ENCODE assay signal across 10 cellular contexts in genomic region chr6:21665101-21665435, GRCh38.
A peak's percentile ranks its signal among the peaks of the same experiment; 100 is the strongest.
DNase-seq lines count a peak whose midpoint lies in the region; ATAC-seq and TF ChIP-seq lines count a peak whose summit lies in the region.
"Had no signal": no experiment of that assay in that cellular context is flagged by ENCODE, and none has a peak within 500 bp of the region (broad histone marks: within the 10 kb centered on the region; RNA-seq: fewer than 3 reads in every experiment).

No MANE protein-coding gene starts in this region.

- no peak overlapping the region for H3K4me3 ChIP-seq in CD8-positive, alpha-beta T cell (ENCODE audit: low read depth, low read length)
- peak overlapping the region; percentile 67 for H3K4me3 ChIP-seq in psoas muscle

- intact Hi-C loops in CD8-positive, alpha-beta T cell (cut with DNase I, micrococcal nuclease): no loop called here
- intact Hi-C loops in left cardiac atrium (cut with DNase I): loop anchor here in 1 of 2 donors (5.0 kb wide), 1 partner anchor 68 kb away; no protein-coding TSS in a partner anchor
- intact Hi-C loops in psoas muscle (cut with DNase I): no loop called here
- intact Hi-C loops in head of caudate nucleus (cut with DNase I): no loop called here

- no peak overlapping the region for H3K27ac ChIP-seq in CD8-positive, alpha-beta T cell (ENCODE audit: low read depth, low read length)
- H3K27ac ChIP-seq in psoas muscle: no peak overlapping the region
- H3K27ac ChIP-seq: VCaP had no signal

- no peaks in the 10 kb centered on the region for H3K27me3 ChIP-seq in CD8-positive, alpha-beta T cell (ENCODE audit: insufficient read depth, low read length)
- peaks cover 0 to 59% (median 20%) of the 10 kb centered on the region in 3 donors for H3K27me3 ChIP-seq in psoas muscle (ENCODE audit: insufficient read depth in 3 of 3, low read length in 2 of 3)

- DNase-seq in CD8-positive, alpha-beta T cell: no peak
- DNase-seq in left cardiac atrium: no peak
- no peak for DNase-seq in psoas muscle
- DNase-seq in NCI-H446 (lab: John Stamatoyannopoulos, UW): no peak
- DNase-seq in head of caudate nucleus: no peak
- no peak for DNase-seq in stimulated activated CD4-positive, alpha-beta T cell treated with anti-CD3 and anti-CD28 coated beads, Interleukin-4, amount 100 ng/mL, for 4 hours
- no peak for DNase-seq in NCI-H2029 (lab: John Stamatoyannopoulos, UW)
- DNase-seq: NCI-H1436 had no signal

- no peaks in the 10 kb centered on the region for H3K36me3 Mint-ChIP-seq in CD8-positive, alpha-beta T cell
- H3K36me3 Mint-ChIP-seq in activated naive CD8-positive, alpha-beta T cell: no peaks in the 10 kb centered on the region

- TF ChIP-seq CTCF in CD8-positive, alpha-beta T cell (IDR thresholded peaks at IDR 0.05): no peak
- TF ChIP-seq CTCF in psoas muscle (IDR thresholded peaks at IDR 0.05): no peak

- POLR2A ChIA-PET in CD8-positive, alpha-beta T cell (lab: Charles Lee): no interaction called here

- H3K4me3 Mint-ChIP-seq in CD8-positive, alpha-beta T cell: peak overlapping the region; percentile 61
- H3K4me3 Mint-ChIP-seq in activated naive CD8-positive, alpha-beta T cell: peak overlapping the region; percentile 47

- peaks cover 27% of the 10 kb centered on the region for H3K4me1 Mint-ChIP-seq in CD8-positive, alpha-beta T cell (ENCODE audit: low read depth)
- H3K4me1 Mint-ChIP-seq in activated naive CD8-positive, alpha-beta T cell (ENCODE audit: low read depth): peaks cover 29% of the 10 kb centered on the region

- H3K27ac Mint-ChIP-seq in CD8-positive, alpha-beta T cell: no peak overlapping the region
- no peak overlapping the region for H3K27ac Mint-ChIP-seq in activated naive CD8-positive, alpha-beta T cell

- peaks cover 24% of the 10 kb centered on the region for H3K4me1 ChIP-seq in CD8-positive, alpha-beta T cell (ENCODE audit: insufficient read depth, low read length)
- no peaks in the 10 kb centered on the region for H3K4me1 ChIP-seq in psoas muscle

- H3K36me3 ChIP-seq in CD8-positive, alpha-beta T cell (ENCODE audit: insufficient read depth, low read length): no peaks in the 10 kb centered on the region
- H3K36me3 ChIP-seq in psoas muscle (ENCODE audit: insufficient read depth in 1 of 2, low read depth in 1 of 2): no peaks in the 10 kb centered on the region

- H3K27me3 Mint-ChIP-seq in CD8-positive, alpha-beta T cell (ENCODE audit: low read depth): peaks cover 55% of the 10 kb centered on the region
- H3K27me3 Mint-ChIP-seq in activated naive CD8-positive, alpha-beta T cell: peaks cover 46% of the 10 kb centered on the region

- CTCF ChIA-PET in CD8-positive, alpha-beta T cell (lab: Charles Lee): no interaction called here

- ATAC-seq in CD8-positive, alpha-beta T cell: no peak
- ATAC-seq in left cardiac atrium: peak; percentile 9 to 27
- ATAC-seq in psoas muscle: no peak

- 3 to 9% (median 8%) methylated on average over 11 of the region's 11 CpGs for WGBS in psoas muscle, 3 donors

- H3K9me3 ChIP-seq in CD8-positive, alpha-beta T cell (ENCODE audit: low read length): no peaks in the 10 kb centered on the region
- no peaks in the 10 kb centered on the region for H3K9me3 ChIP-seq in psoas muscle

- H3K9me3 Mint-ChIP-seq in CD8-positive, alpha-beta T cell: no peaks in the 10 kb centered on the region
- H3K9me3 Mint-ChIP-seq in activated naive CD8-positive, alpha-beta T cell (ENCODE audit: low read depth): no peaks in the 10 kb centered on the region

Comparison
In these comparisons a context has a peak if more than half of its experiments do, and no peak if none do; other contexts are left out.
1. ATAC-seq: peak in left cardiac atrium (2 of 2); none in CD8-positive, alpha-beta T cell (single experiment) and psoas muscle (0 of 4).